1 cellular context compared by ENCODE assay signal in the genomic region with DNA sequence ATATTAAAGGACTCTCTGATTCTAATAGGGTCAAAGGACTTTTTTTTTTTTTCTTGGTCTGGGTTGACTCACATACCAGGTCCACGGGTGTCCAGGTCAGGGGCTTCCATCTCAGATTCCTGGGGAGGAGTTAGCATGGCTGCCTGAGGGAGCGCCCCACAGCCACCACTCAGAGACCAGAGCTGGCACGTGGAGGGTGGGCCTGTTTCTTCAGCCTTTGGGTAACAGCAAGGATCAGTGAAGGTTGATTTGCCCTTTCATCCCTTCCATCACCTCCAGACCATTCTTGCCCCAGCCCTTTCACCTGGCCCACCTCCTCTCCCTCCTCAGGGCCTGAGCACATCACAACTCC.
TF ChIP-seq lines count a peak whose summit lies in the region.

No MANE protein-coding gene starts in this region.

TF ChIP-seq in H1, 55 proteins besides CTCF, POLR2A, EP300 and RAD21:
- no peak for TF ChIP-seq BACH1 (IDR thresholded peaks at IDR 0.05; ENCODE audit: low read length)
- no peak for TF ChIP-seq RNF2 (IDR thresholded peaks at IDR 0.05; ENCODE audit: borderline replicate concordance, low read depth, low read length, missing control alignments, poor library complexity, severe bottlenecking)
- TF ChIP-seq SAP30 (IDR thresholded peaks at IDR 0.05; ENCODE audit: insufficient read depth, insufficient replicate concordance, low read length) = no peak
- TF ChIP-seq SP4 (IDR thresholded peaks at IDR 0.05; ENCODE audit: low read length) = no peak
- no peak for TF ChIP-seq CTBP2 (IDR thresholded peaks at IDR 0.05; ENCODE audit: borderline replicate concordance, insufficient read depth, insufficient read length, low read length)
- no peak for TF ChIP-seq YY1 (IDR thresholded peaks at IDR 0.05; ENCODE audit: low read depth, low read length)
- no peak for TF ChIP-seq SP2 (IDR thresholded peaks at IDR 0.05; ENCODE audit: low read length)
- no peak for TF ChIP-seq KDM4A (IDR thresholded peaks at IDR 0.05; ENCODE audit: low read depth, low read length, severe bottlenecking)
- no peak for TF ChIP-seq SIX5 (IDR thresholded peaks at IDR 0.05; ENCODE audit: low read depth, low read length)
- TF ChIP-seq RBBP5 (IDR thresholded peaks at IDR 0.05; ENCODE audit: borderline replicate concordance, low read depth, low read length) = no peak
- TF ChIP-seq TEAD4 (IDR thresholded peaks at IDR 0.05; ENCODE audit: low read depth, low read length) = no peak
- no peak for TF ChIP-seq TBP (IDR thresholded peaks at IDR 0.05; ENCODE audit: low read depth, low read length)
- no peak for TF ChIP-seq BRCA1 (IDR thresholded peaks at IDR 0.05; ENCODE audit: low read depth, low read length)
- TF ChIP-seq CBX5 (IDR thresholded peaks at IDR 0.05; ENCODE audit: low read depth, low read length) = no peak
- no peak for TF ChIP-seq RFX5 (IDR thresholded peaks at IDR 0.05; ENCODE audit: borderline replicate concordance, low read depth, low read length)
- no peak for TF ChIP-seq PHF8 (conservative IDR thresholded peaks at IDR 0.05; ENCODE audit: low read depth, low read length)
- TF ChIP-seq EZH2 (IDR thresholded peaks at IDR 0.05; ENCODE audit: low read depth, low read length, severe bottlenecking) = no peak
